ENCODE assay signal across 1 cellular context in the genomic region with DNA sequence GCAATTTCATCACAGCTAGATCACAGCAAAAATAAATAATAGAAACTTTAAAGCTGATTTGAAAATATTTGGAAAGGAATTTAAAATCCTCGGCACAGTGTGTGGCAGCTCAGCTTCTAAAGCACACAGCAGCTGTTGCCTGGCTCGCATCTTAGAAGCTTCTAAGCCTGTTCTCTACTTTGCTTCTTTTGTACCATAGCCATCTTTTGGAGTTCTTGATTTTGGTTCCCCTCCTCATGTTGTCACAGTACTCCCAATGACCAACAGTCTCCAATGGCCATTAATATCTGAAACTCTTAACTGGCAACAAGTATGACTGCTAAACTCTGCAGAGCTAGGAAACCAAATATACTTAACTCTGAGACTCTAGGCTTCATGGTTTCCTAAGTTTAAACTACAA.
A peak's percentile ranks its signal among the peaks of the same experiment; 100 is the strongest.
TF ChIP-seq lines count a peak whose summit lies in the region.

No MANE protein-coding gene starts in this region.

TF ChIP-seq in HepG2, 621 proteins besides CTCF, POLR2A, EP300 and RAD21:
- TF ChIP-seq ZNF569 (CRISPR knock-in tag; IDR thresholded peaks at IDR 0.05; ENCODE audit: borderline replicate concordance) (no peak), RBM22 (optimal IDR thresholded peaks at IDR 0.05; ENCODE audit: low read length) (peak; percentile 84)
- TF ChIP-seq, protein P1, sequence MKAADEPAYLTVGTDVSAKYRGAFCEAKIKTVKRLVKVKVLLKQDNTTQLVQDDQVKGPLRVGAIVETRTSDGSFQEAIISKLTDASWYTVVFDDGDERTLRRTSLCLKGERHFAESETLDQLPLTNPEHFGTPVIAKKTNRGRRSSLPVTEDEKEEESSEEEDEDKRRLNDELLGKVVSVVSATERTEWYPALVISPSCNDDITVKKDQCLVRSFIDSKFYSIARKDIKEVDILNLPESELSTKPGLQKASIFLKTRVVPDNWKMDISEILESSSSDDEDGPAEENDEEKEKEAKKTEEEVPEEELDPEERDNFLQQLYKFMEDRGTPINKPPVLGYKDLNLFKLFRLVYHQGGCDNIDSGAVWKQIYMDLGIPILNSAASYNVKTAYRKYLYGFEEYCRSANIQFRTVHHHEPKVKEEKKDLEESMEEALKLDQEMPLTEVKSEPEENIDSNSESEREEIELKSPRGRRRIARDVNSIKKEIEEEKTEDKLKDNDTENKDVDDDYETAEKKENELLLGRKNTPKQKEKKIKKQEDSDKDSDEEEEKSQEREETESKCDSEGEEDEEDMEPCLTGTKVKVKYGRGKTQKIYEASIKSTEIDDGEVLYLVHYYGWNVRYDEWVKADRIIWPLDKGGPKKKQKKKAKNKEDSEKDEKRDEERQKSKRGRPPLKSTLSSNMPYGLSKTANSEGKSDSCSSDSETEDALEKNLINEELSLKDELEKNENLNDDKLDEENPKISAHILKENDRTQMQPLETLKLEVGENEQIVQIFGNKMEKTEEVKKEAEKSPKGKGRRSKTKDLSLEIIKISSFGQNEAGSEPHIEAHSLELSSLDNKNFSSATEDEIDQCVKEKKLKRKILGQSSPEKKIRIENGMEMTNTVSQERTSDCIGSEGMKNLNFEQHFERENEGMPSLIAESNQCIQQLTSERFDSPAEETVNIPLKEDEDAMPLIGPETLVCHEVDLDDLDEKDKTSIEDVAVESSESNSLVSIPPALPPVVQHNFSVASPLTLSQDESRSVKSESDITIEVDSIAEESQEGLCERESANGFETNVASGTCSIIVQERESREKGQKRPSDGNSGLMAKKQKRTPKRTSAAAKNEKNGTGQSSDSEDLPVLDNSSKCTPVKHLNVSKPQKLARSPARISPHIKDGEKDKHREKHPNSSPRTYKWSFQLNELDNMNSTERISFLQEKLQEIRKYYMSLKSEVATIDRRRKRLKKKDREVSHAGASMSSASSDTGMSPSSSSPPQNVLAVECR (CRISPR knock-in tag; IDR thresholded peaks at IDR 0.05; ENCODE audit: borderline replicate concordance): no peak
